7 cellular contexts compared by ENCODE assay signal in the genomic region with DNA sequence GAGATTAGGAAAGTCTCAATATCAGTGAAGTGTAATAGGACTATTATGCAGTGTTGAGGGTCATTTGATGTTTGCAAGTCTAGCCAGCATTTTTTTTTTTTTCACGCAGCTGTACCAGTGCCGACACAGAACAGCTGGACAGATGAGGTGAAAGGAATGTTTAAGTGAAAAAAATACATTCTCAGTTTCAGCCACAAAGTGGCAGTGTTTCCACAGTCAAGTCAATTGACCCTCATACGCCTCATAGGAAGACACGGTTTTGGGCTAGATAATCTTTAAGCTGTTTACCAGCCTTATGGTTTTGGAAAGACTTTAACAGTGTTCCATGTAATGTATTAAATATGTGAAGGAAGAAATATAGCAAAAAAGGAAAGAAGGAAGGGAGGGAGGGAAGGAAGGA.
DNase-seq lines count a peak whose midpoint lies in the region; ATAC-seq and TF ChIP-seq lines count a peak whose summit lies in the region.

No MANE protein-coding gene starts in this region.

- no peak overlapping the region for H3K27ac ChIP-seq in heart right ventricle

- H3K4me1 ChIP-seq in heart right ventricle: peaks cover 0 to 4% (median 0%) of the 10 kb centered on the region in 9 donors

- H3K36me3 ChIP-seq in heart right ventricle: no peaks in the 10 kb centered on the region

- H3K27me3 ChIP-seq in heart right ventricle: no peaks in the 10 kb centered on the region

- DNase-seq in HuH-7 (ENCODE audit: low spot score): peak; percentile 4
- peak; percentile 44 for DNase-seq in SW480 (ENCODE audit: low spot score)
- DNase-seq in heart right ventricle: peak in 1 of 2 donors; percentile 23
- peak; percentile 24 for DNase-seq in skeletal muscle cell (ENCODE audit: low read depth)
- DNase-seq in activated T-cell treated with anti-CD3 and anti-CD28 coated beads, Interleukin-2, amount 50 U/mL, for 1 hour: no peak

- intact Hi-C loops in heart right ventricle (cut with DNase I): loop anchor here (1.0 to 10.0 kb wide), 13 partner anchors 150 to 297 kb away; no protein-coding TSS in a partner anchor

- no peaks in the 10 kb centered on the region for H3K9me3 ChIP-seq in heart right ventricle

- TF ChIP-seq CTCF in GM12875 (IDR thresholded peaks at IDR 0.05; ENCODE audit: borderline replicate concordance, insufficient read depth, low read depth, low read length) (peak; percentile 31; the same call in 1 of the 2 replicates), heart right ventricle (IDR thresholded peaks at IDR 0.05) (peak; percentile 25 to 71 (median 53))

- 1 to 5% methylated on average over 4 of the region's 4 CpGs for WGBS in heart right ventricle, 2 donors

- H3K4me3 ChIP-seq in GM12875 (ENCODE audit: low read depth, low read length) (no peak overlapping the region), heart right ventricle (no peak overlapping the region), skeletal muscle cell (ENCODE audit: low read depth, low read length) (no peak overlapping the region)

- ATAC-seq in GM21723 (IDR thresholded peaks at IDR 0.05; ENCODE audit: unreplicated experiment): peak; percentile 93
- ATAC-seq in heart right ventricle: peak in 7 of 8 donors; percentile 75 to 91 (median 82)
